ENCODE assay signal across 10 cellular contexts in the genomic region with DNA sequence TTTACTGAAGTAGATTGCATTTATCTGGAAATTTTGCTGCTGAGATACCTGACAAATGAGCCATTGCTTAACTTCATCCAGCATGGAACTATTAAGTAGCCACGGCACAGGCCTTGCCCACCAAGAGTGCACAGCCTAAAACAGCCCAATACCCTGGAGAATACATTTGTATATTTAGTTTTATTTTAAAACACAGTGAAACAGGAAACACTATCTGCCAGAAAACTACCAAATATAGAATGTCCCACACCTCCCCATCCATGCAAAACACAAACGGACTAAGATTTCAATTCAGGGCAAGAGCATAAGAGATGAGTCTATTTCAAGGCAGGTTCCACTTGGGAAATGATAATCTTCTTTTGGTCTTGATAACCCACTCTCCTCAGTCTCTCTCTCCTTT. TPM values are rescaled to one million over a fixed set of nuclear protein-coding genes. Genes with fewer than 3 reads are reported as not detected.
DNase-seq lines count a peak whose midpoint lies in the region; ATAC-seq and TF ChIP-seq lines count a peak whose summit lies in the region.
"Had no signal": no experiment of that assay in that cellular context is flagged by ENCODE, and none has a peak within 500 bp of the region (broad histone marks: within the 10 kb centered on the region; RNA-seq: fewer than 3 reads in every experiment).

No MANE protein-coding gene starts in this region.

- CTCF ChIA-PET in A673 (lab: Charles Lee), result no interaction called here

- peaks cover 29% of the 10 kb centered on the region for H3K4me1 Mint-ChIP-seq in central memory CD8-positive, alpha-beta T cell
- peaks cover 65 to 81% (median 76%) of the 10 kb centered on the region in 3 donors for H3K4me1 Mint-ChIP-seq in naive B cell

- H3K9me3 Mint-ChIP-seq in central memory CD8-positive, alpha-beta T cell, result peaks cover 7% of the 10 kb centered on the region
- H3K9me3 Mint-ChIP-seq in naive B cell, result no peaks in the 10 kb centered on the region

- no peaks in the 10 kb centered on the region for H3K27me3 Mint-ChIP-seq in central memory CD8-positive, alpha-beta T cell
- H3K27me3 Mint-ChIP-seq in naive B cell, result no peaks in the 10 kb centered on the region

- intact Hi-C loops in A673 (cut with micrococcal nuclease; ENCODE audit: unreplicated experiment) (loop anchor here (5.0 kb wide), 2 partner anchors 55 to 145 kb away; a partner anchor contains a TSS), left colon (cut with DNase I, micrococcal nuclease) (no loop called here)

- H3K27ac Mint-ChIP-seq in central memory CD8-positive, alpha-beta T cell (ENCODE audit: low read depth), result peak overlapping the region; percentile 79
- peak overlapping the region; percentile 6 to 96 (median 70) for H3K27ac Mint-ChIP-seq in naive B cell

- H3K4me1 ChIP-seq in A673 (ENCODE audit: insufficient read depth, low read length, poor library complexity, severe bottlenecking), result peaks cover 76% of the 10 kb centered on the region

- no peaks in the 10 kb centered on the region for H3K9me3 ChIP-seq in A673 (ENCODE audit: low read depth, low read length, poor library complexity, severe bottlenecking)

- peak; percentile 35 for ATAC-seq in GM21619 (IDR thresholded peaks at IDR 0.05; ENCODE audit: unreplicated experiment)
- ATAC-seq in central memory CD8-positive, alpha-beta T cell (replicated peaks; ENCODE audit: extremely low read depth, poor library complexity, severe bottlenecking), result no peak
- ATAC-seq in naive B cell (ENCODE audit: low read depth in 2 of 2), result no peak
- ATAC-seq in left colon, result no peak

- H3K4me3 Mint-ChIP-seq in central memory CD8-positive, alpha-beta T cell, result no peak overlapping the region
- H3K4me3 Mint-ChIP-seq in naive B cell, result peak overlapping the region; percentile 47 to 82 (median 78)

- TF ChIP-seq CTCF in A673 (conservative IDR thresholded peaks at IDR 0.05; ENCODE audit: low read depth, low read length), result no peak

- DNase-seq in A673 (ENCODE audit: low spot score) (no peak), naive B cell (no peak), GF-D8 (lab: John Stamatoyannopoulos, UW) (no peak), hepatic stellate cell (ENCODE audit: low spot score) (no peak), left colon (no peak)
- DNase-seq in central memory CD8-positive, alpha-beta T cell (ENCODE audit: low spot score in 2 of 2), result no peak
- no peak for DNase-seq in effector CD8-positive, alpha-beta T cell (lab: John Stamatoyannopoulos, UW)
- DNase-seq: NCI-H1417 treated with DMSO at 0.1 percent for 48 hours; stimulated activated CD4-positive, alpha-beta T cell treated with anti-CD3 and anti-CD28 coated beads, Interleukin-12 subunit alpha, Interleukin-12 subunit beta, amount 100 ng/mL, for 4 hours had no signal

- peak overlapping the region; percentile 85 for H3K27ac ChIP-seq in A673 (ENCODE audit: low read depth, low read length, poor library complexity, severe bottlenecking)

- H3K36me3 Mint-ChIP-seq in central memory CD8-positive, alpha-beta T cell (ENCODE audit: insufficient read depth), result peaks cover 1% of the 10 kb centered on the region
- no peaks in the 10 kb centered on the region for H3K36me3 Mint-ChIP-seq in naive B cell

- BruUV-seq in A673 (replicated peaks; lab: Mats Ljungman, UMichigan), result no TSS peak

- H3K4me3 ChIP-seq in A673 (ENCODE audit: low read depth, low read length, poor library complexity, severe bottlenecking), result no peak overlapping the region

- H3K27me3 ChIP-seq in A673 (replicated peaks; ENCODE audit: insufficient read depth, low read depth, low read length, poor library complexity), result no peaks in the 10 kb centered on the region

- POLR2A ChIA-PET in A673 (lab: Charles Lee; ENCODE audit: low non-redundant PET), result no interaction called here

- no peaks in the 10 kb centered on the region for H3K36me3 ChIP-seq in A673 (ENCODE audit: insufficient read depth, low read length, poor library complexity, severe bottlenecking)

RNA-seq across cellular contexts. Expression of a gene that starts 57.1 kb away (rescaled TPM):
- total RNA-seq in A673 (2021), result 3.7 and 4.3 TPM in 2 replicates
- polyA plus RNA-seq in naive B cell (ENCODE audit: low read depth in 6 of 6), result 1 to 10 TPM in 3 of 6 donors, under 1 TPM in 3; 0.37 to 2.7 (median 1.1) TPM
- 10 to 100 TPM; 11.8 to 14.6 TPM for total RNA-seq in left colon
